23 cellular contexts compared by ENCODE assay signal in genomic region chr1:227174136-227174535, GRCh38.
DNase-seq lines count a peak whose midpoint lies in the region; ATAC-seq and TF ChIP-seq lines count a peak whose summit lies in the region.
"Had no signal": no experiment of that assay in that cellular context is flagged by ENCODE, and none has a peak within 500 bp of the region (broad histone marks: within the 10 kb centered on the region; RNA-seq: fewer than 3 reads in every experiment).

No MANE protein-coding gene starts in this region.

- TF ChIP-seq POLR2A in breast epithelium (IDR thresholded peaks at IDR 0.05) (no peak), gastroesophageal sphincter (IDR thresholded peaks at IDR 0.05) (no peak)

- no peak overlapping the region for H3K27ac Mint-ChIP-seq in progenitor cell of endocrine pancreas
- H3K27ac Mint-ChIP-seq: activated naive CD8-positive, alpha-beta T cell; CD4-positive, alpha-beta memory T cell; stimulated activated memory B cell treated with anti-CD40 and anti-IgM and Interleukin-4, amounts not matched to agents 10 μg/mL and 1 μg/mL and 100 μg/mL, for 72 hours had no signal

- H3K4me2 ChIP-seq in mammary epithelial cell (ENCODE audit: insufficient read depth, low read depth, low read length) = no peak overlapping the region

- in situ Hi-C loops in mammary epithelial cell (cut with MboI; ENCODE audit: low sequenced_read_pairs in 2 of 2) = no loop called here

- no peak overlapping the region for H3K4me3 Mint-ChIP-seq in progenitor cell of endocrine pancreas (ENCODE audit: low read depth)
- H3K4me3 Mint-ChIP-seq: activated naive CD8-positive, alpha-beta T cell; CD4-positive, alpha-beta memory T cell; central memory CD8-positive, alpha-beta T cell; stimulated activated memory B cell treated with anti-CD40 and anti-IgM and Interleukin-4, amounts not matched to agents 10 μg/mL and 1 μg/mL and 100 μg/mL, for 72 hours had no signal

- dilution Hi-C loops in mammary epithelial cell (cut with HindIII; ENCODE audit: low sequenced_read_pairs) = no loop called here

- H3K27me3 ChIP-seq in mammary epithelial cell (ENCODE audit: insufficient read depth, low read length) = no peaks in the 10 kb centered on the region
- H3K27me3 ChIP-seq in breast epithelium = no peaks in the 10 kb centered on the region
- H3K27me3 ChIP-seq in gastroesophageal sphincter = no peaks in the 10 kb centered on the region
- H3K27me3 ChIP-seq: SJSA1 had no signal

- H3K9me3 Mint-ChIP-seq in progenitor cell of endocrine pancreas (ENCODE audit: low read depth) = no peaks in the 10 kb centered on the region
- H3K9me3 Mint-ChIP-seq: CD4-positive, alpha-beta memory T cell; central memory CD8-positive, alpha-beta T cell; stimulated activated memory B cell treated with anti-CD40 and anti-IgM and Interleukin-4, amounts not matched to agents 10 μg/mL and 1 μg/mL and 100 μg/mL, for 72 hours had no signal

- H3K27ac ChIP-seq in mammary epithelial cell (ENCODE audit: insufficient read depth, low read depth, low read length) = no peak overlapping the region
- H3K27ac ChIP-seq in breast epithelium = no peak overlapping the region
- no peak overlapping the region for H3K27ac ChIP-seq in gastroesophageal sphincter
- H3K27ac ChIP-seq: 22Rv1, SJSA1 had no signal

- H3K4me1 ChIP-seq in mammary epithelial cell (ENCODE audit: insufficient read depth, low read length) (no peaks in the 10 kb centered on the region), breast epithelium (no peaks in the 10 kb centered on the region), gastroesophageal sphincter (no peaks in the 10 kb centered on the region)
- H3K4me1 ChIP-seq: SJSA1 had no signal

- WGBS in mammary epithelial cell (ENCODE audit: low coverage, missing lambda C conversion rate) = 91% methylated on average over 2 of the region's 2 CpGs
- WGBS in gastroesophageal sphincter (ENCODE audit: low coverage in 1 of 2), 2 donors = 93 to 98% methylated on average over 2 of the region's 2 CpGs

- BruUV-seq in mammary epithelial cell (replicated peaks; lab: Mats Ljungman, UMichigan) = no TSS peak

- no peak overlapping the region for H3K4me3 ChIP-seq in mammary epithelial cell (replicated peaks in 1 of 3; ENCODE audit: insufficient read depth in 1 of 3, low read depth in 2 of 3, low read length in 3 of 3)
- H3K4me3 ChIP-seq in breast epithelium = no peak overlapping the region
- no peak overlapping the region for H3K4me3 ChIP-seq in fibroblast of the aortic adventitia (ENCODE audit: low read depth, low read length)
- no peak overlapping the region for H3K4me3 ChIP-seq in gastroesophageal sphincter
- H3K4me3 ChIP-seq: SJSA1 had no signal

- no peaks in the 10 kb centered on the region for H3K4me1 Mint-ChIP-seq in progenitor cell of endocrine pancreas (ENCODE audit: low read depth)
- H3K4me1 Mint-ChIP-seq: CD4-positive, alpha-beta memory T cell; central memory CD8-positive, alpha-beta T cell; stimulated activated memory B cell treated with anti-CD40 and anti-IgM and Interleukin-4, amounts not matched to agents 10 μg/mL and 1 μg/mL and 100 μg/mL, for 72 hours had no signal

- H3K36me3 ChIP-seq in mammary epithelial cell (ENCODE audit: insufficient read depth, low read length) (no peaks in the 10 kb centered on the region), breast epithelium (no peaks in the 10 kb centered on the region), gastroesophageal sphincter (no peaks in the 10 kb centered on the region)

- intact Hi-C loops in mammary epithelial cell (cut with micrococcal nuclease) (no loop called here), breast epithelium (cut with DNase I; ENCODE audit: low total_unique reads) (no loop called here)

- TF ChIP-seq CTCF in mammary epithelial cell (conservative IDR thresholded peaks at IDR 0.05 in 1 of 2, IDR thresholded peaks at IDR 0.05 in 1 of 2; ENCODE audit: extremely low read depth in 1 of 2, insufficient read depth in 1 of 2, low read depth in 1 of 2, low read length in 2 of 2) = no peak
- TF ChIP-seq CTCF in breast epithelium (IDR thresholded peaks at IDR 0.05) = no peak
- no peak for TF ChIP-seq CTCF in fibroblast of the aortic adventitia (IDR thresholded peaks at IDR 0.05; ENCODE audit: insufficient read depth, low read length)
- no peak for TF ChIP-seq CTCF in progenitor cell of endocrine pancreas (IDR thresholded peaks at IDR 0.05; ENCODE audit: unreplicated experiment)
- no peak for TF ChIP-seq CTCF in gastroesophageal sphincter (IDR thresholded peaks at IDR 0.05)

- no peak for ATAC-seq in gastroesophageal sphincter
- ATAC-seq: stimulated activated memory B cell treated with anti-CD40 and anti-IgM and Interleukin-4, amounts not matched to agents 10 μg/mL and 1 μg/mL and 100 μg/mL, for 72 hours had no signal

- H3K79me2 ChIP-seq in mammary epithelial cell (ENCODE audit: insufficient read depth, low read length) = peaks cover 26% of the 10 kb centered on the region

- H2AFZ ChIP-seq in mammary epithelial cell (ENCODE audit: low read depth, low read length) = no peak overlapping the region

- peaks cover 2% of the 10 kb centered on the region for H3K36me3 Mint-ChIP-seq in progenitor cell of endocrine pancreas (ENCODE audit: insufficient read depth)
- H3K36me3 Mint-ChIP-seq: activated naive CD8-positive, alpha-beta T cell; CD4-positive, alpha-beta memory T cell; stimulated activated memory B cell treated with anti-CD40 and anti-IgM and Interleukin-4, amounts not matched to agents 10 μg/mL and 1 μg/mL and 100 μg/mL, for 72 hours had no signal

- H3K9me3 ChIP-seq in mammary epithelial cell (replicated peaks; ENCODE audit: insufficient read depth, low read length) (no peaks in the 10 kb centered on the region), breast epithelium (no peaks in the 10 kb centered on the region), gastroesophageal sphincter (no peaks in the 10 kb centered on the region)
- H3K9me3 ChIP-seq: SJSA1 had no signal

- no peaks in the 10 kb centered on the region for H4K20me1 ChIP-seq in mammary epithelial cell (ENCODE audit: insufficient read depth, low read length)

- no peak for TF ChIP-seq EP300 in gastroesophageal sphincter (IDR thresholded peaks at IDR 0.05)

- no peak overlapping the region for H3K9ac ChIP-seq in mammary epithelial cell (ENCODE audit: insufficient read depth, low read length)

- DNase-seq in mammary epithelial cell (peak; percentile 4), breast epithelium (ENCODE audit: low spot score in 2 of 2) (no peak), amniotic stem cell (lab: John Stamatoyannopoulos, UW) (peak; percentile 7), fibroblast of the aortic adventitia (ENCODE audit: low read depth) (peak; percentile 51), GDM1 (lab: John Stamatoyannopoulos, UW) (no peak), OCI-M1 (lab: John Stamatoyannopoulos, UW) (no peak), progenitor cell of endocrine pancreas (ENCODE audit: low spot score, unreplicated experiment) (no peak)
- DNase-seq: activated CD8-positive, alpha-beta memory T cell treated with anti-CD3 and anti-CD28 coated beads for 24 hours; CD4-positive, alpha-beta memory T cell; DMS79 treated with DMSO at 0.1 percent for 48 hours; foreskin melanocyte; KBM-7; NCI-H1092; NCI-H526; retina; stimulated activated CD4-positive, alpha-beta T cell treated with anti-CD3 and anti-CD28 coated beads, Interleukin-15, amount 100 ng/mL, for 24 hours; T-helper 9 cell had no signal

- CTCF ChIA-PET in mammary epithelial cell (lab: Charles Lee; ENCODE audit: low non-redundant PET) = no interaction called here

- H3K27me3 Mint-ChIP-seq in progenitor cell of endocrine pancreas = no peaks in the 10 kb centered on the region

Comparison
In these comparisons a context has a peak if more than half of its experiments do, and no peak if none do; other contexts are left out.
1. DNase-seq: peak in mammary epithelial cell (single experiment), amniotic stem cell (single experiment) and fibroblast of the aortic adventitia (single experiment); none in breast epithelium (0 of 2), GDM1 (single experiment), OCI-M1 (single experiment) and progenitor cell of endocrine pancreas (single experiment).